Comparison of ENCODE assay signal across 17 cellular contexts in the genomic region with DNA sequence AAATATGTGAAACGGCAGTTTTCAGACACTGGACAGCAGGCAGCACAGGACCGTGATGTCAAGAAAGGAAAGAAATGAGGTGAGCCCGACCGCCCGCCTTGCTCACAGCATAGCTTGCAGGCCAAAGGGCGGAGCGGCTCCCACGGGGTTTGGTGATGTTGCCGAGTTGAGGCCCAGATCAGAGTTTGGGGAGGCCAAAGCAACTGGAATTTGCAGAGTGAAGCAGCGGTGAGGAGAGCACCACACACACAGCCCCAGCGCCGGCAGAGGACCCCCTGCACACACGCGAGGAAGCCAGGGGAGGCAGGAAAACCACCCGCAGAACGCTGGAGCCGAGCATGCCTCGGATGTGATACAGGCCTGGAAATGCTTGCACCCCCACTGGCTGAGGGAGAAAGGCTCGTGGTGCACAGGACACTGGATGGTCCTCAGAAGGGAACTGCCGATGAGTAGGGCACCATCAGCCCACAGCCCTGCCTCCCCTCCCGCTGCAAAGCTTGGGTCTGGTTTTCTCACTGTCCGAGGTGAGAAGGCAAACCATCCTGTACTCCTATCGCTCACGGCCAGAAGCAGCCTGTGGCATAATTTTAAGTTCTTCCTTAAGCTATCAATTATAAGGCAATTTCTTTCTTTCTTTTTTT. TPM values are rescaled to one million over a fixed set of nuclear protein-coding genes. Genes with fewer than 3 reads are reported as not detected.
DNase-seq lines count a peak whose midpoint lies in the region; TF ChIP-seq lines count a peak whose summit lies in the region.
"Had no signal": no experiment of that assay in that cellular context is flagged by ENCODE, and none has a peak within 500 bp of the region (broad histone marks: within the 10 kb centered on the region; RNA-seq: fewer than 3 reads in every experiment).

No MANE protein-coding gene starts in this region.

- peaks cover 7% of the 10 kb centered on the region for H3K4me1 ChIP-seq in HEK293 (ENCODE audit: control insufficient read depth, insufficient read depth, low read length)

- POLR2A ChIA-PET in HEK293 (lab: Yijun Ruan, JAX): interaction anchor here (0.8 to 0.9 kb wide), 2 partner anchors 9 to 19 kb away, joined by 3 to 4 read pairs; no protein-coding TSS in a partner anchor

- peaks cover 40% of the 10 kb centered on the region for H3K27me3 Mint-ChIP-seq in neural crest cell (ENCODE audit: low read depth)

- CTCF ChIA-PET in HEK293 (lab: Yijun Ruan, JAX): interaction anchor here (0.7 kb wide), 1 partner anchor 77 kb away, joined by 3 read pairs; no protein-coding TSS in a partner anchor

- no peaks in the 10 kb centered on the region for H3K36me3 Mint-ChIP-seq in neural crest cell (ENCODE audit: low read depth)
- H3K36me3 Mint-ChIP-seq: CD8-positive, alpha-beta memory T cell had no signal

- H3K9me3 Mint-ChIP-seq in neural crest cell: no peaks in the 10 kb centered on the region
- H3K9me3 Mint-ChIP-seq: CD8-positive, alpha-beta memory T cell had no signal

- H3K27ac Mint-ChIP-seq in neural crest cell (ENCODE audit: unreplicated experiment): peak overlapping the region; percentile 62
- H3K27ac Mint-ChIP-seq: CD8-positive, alpha-beta memory T cell had no signal

- H3K4me3 Mint-ChIP-seq in neural crest cell: no peak overlapping the region
- H3K4me3 Mint-ChIP-seq: CD8-positive, alpha-beta memory T cell had no signal

- peaks cover 0 to 6% of the 10 kb centered on the region in 2 experiments; a peak in 1 of 3 replicates for H3K36me3 ChIP-seq in HEK293 (ENCODE audit: control insufficient read depth in 2 of 2, insufficient read depth in 1 of 2, low read length in 2 of 2)

- H3K9me3 ChIP-seq in HEK293 (ENCODE audit: control insufficient read depth, insufficient read depth, low read depth, low read length): no peaks in the 10 kb centered on the region

- H3K4me1 Mint-ChIP-seq in neural crest cell: peaks cover 5% of the 10 kb centered on the region

- TF ChIP-seq CTCF in HEK293 (tag by site-specific recombination; IDR thresholded peaks at IDR 0.05) (no peak), fibroblast of the aortic adventitia (IDR thresholded peaks at IDR 0.05; ENCODE audit: insufficient read depth, low read length) (no peak), neural crest cell (conservative IDR thresholded peaks at IDR 0.05) (no peak)

- H3K4me3 ChIP-seq in HEK293 (ENCODE audit: low read depth, low read length) (no peak overlapping the region), fibroblast of the aortic adventitia (ENCODE audit: low read depth, low read length) (no peak overlapping the region)

- DNase-seq in Daoy (ENCODE audit: low read depth): peak; percentile 19
- peak; percentile 45 for DNase-seq in fibroblast of the aortic adventitia (ENCODE audit: low read depth)
- no peak for DNase-seq in neural crest cell (ENCODE audit: low read depth, low spot score)
- no peak for DNase-seq in occipital lobe (lab: John Stamatoyannopoulos, UW)
- DNase-seq in Kasumi-1 (lab: John Stamatoyannopoulos, UW): no peak
- no peak for DNase-seq in activated CD4-positive, CD25-positive, alpha-beta regulatory T cell treated with anti-CD3 and anti-CD28 coated beads, Interleukin-2, amount 50 U/mL, for 72 hours
- DNase-seq in NK-92 treated with Interleukin-12 subunit alpha and Interleukin-12 subunit beta, amount 100 ng/mL, for 24 hours (lab: John Stamatoyannopoulos, UW): no peak
- DNase-seq: CD8-positive, alpha-beta memory T cell; MM.1S; NCI-H1105; NCI-H1694 treated with DMSO at 0.1 percent for 48 hours; NCI-H446; NCI-H774; SHP77 had no signal

- H3K27ac ChIP-seq in HEK293 (ENCODE audit: extremely low read depth, low read depth, low read length): no peak overlapping the region
- H3K27ac ChIP-seq: KMS-11 had no signal

TF ChIP-seq in HEK293, 187 proteins besides CTCF, POLR2A, EP300 and RAD21:
- no peak for TF ChIP-seq ZBTB7A (tag by site-specific recombination; IDR thresholded peaks at IDR 0.05; ENCODE audit: low read depth)
- peak; percentile 47 for TF ChIP-seq GLIS1 (tag by site-specific recombination; IDR thresholded peaks at IDR 0.05)
- TF ChIP-seq, protein P1, sequence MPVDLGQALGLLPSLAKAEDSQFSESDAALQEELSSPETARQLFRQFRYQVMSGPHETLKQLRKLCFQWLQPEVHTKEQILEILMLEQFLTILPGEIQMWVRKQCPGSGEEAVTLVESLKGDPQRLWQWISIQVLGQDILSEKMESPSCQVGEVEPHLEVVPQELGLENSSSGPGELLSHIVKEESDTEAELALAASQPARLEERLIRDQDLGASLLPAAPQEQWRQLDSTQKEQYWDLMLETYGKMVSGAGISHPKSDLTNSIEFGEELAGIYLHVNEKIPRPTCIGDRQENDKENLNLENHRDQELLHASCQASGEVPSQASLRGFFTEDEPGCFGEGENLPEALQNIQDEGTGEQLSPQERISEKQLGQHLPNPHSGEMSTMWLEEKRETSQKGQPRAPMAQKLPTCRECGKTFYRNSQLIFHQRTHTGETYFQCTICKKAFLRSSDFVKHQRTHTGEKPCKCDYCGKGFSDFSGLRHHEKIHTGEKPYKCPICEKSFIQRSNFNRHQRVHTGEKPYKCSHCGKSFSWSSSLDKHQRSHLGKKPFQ (tag by site-specific recombination; IDR thresholded peaks at IDR 0.05): no peak
TF ChIP-seq in HEK293: peak in this region for 1.

RNA-seq across cellular contexts. Expression of a gene that starts 25.7 kb away (rescaled TPM):
- not detected in 2 replicates for total RNA-seq in Daoy (2014; rRNA removed; shearing (Covaris generic))
- total RNA-seq in fibroblast of the aortic adventitia (ENCODE audit: low replicate concordance) (0.09 and 0.16 TPM in 2 replicates), neural crest cell (0.02 and 0.05 TPM in 2 replicates), occipital lobe (5.8 TPM)
- total RNA-seq: H4 had no signal

RNA-seq across cellular contexts. Expression of a gene that starts 33.9 kb away (rescaled TPM):
- 13.5 and 16.7 TPM in 2 replicates for total RNA-seq in Daoy (2014; rRNA removed; shearing (Covaris generic))
- total RNA-seq in fibroblast of the aortic adventitia (ENCODE audit: low replicate concordance) (8.2 and 18.2 TPM in 2 replicates), neural crest cell (14.0 and 14.4 TPM in 2 replicates), occipital lobe (22.8 TPM)

Comparison
In these comparisons a context has a peak if more than half of its experiments do, and no peak if none do; other contexts are left out.
1. DNase-seq: peak in Daoy (single experiment) and fibroblast of the aortic adventitia (single experiment); none in neural crest cell (single experiment), occipital lobe (single experiment), Kasumi-1 (0 of 2), activated CD4-positive, CD25-positive, alpha-beta regulatory T cell treated with anti-CD3 and anti-CD28 coated beads, Interleukin-2, amount 50 U/mL, for 72 hours (single experiment) and NK-92 treated with Interleukin-12 subunit alpha and Interleukin-12 subunit beta, amount 100 ng/mL, for 24 hours (single experiment).